14 cellular contexts compared by ENCODE assay signal in the genomic region with DNA sequence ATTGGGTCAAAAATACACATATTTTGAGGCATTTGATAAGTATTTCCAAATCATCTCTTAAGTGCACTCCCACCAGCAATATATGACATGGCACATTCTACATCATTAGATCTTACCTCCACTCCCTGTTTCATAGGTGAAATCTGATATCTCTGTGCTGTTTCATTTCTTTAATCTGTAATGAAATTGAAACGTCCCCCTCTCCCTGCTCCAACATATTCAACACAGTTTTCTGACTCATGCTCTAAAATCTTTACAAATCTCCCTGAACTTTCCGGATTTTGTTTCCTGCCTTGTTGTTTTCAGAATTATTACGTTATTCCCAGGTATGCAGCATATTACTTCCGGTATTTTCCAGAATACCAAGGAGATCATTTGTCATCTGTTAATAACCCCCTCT.
DNase-seq lines count a peak whose midpoint lies in the region; ATAC-seq, FAIRE-seq and TF ChIP-seq lines count a peak whose summit lies in the region.
"Had no signal": no experiment of that assay in that cellular context is flagged by ENCODE, and none has a peak within 500 bp of the region (broad histone marks: within the 10 kb centered on the region; RNA-seq: fewer than 3 reads in every experiment).

No MANE protein-coding gene starts in this region.

- no peak overlapping the region for H2BK15ac ChIP-seq in neuronal stem cell (ENCODE audit: low read length)

- H3K18ac ChIP-seq in neuronal stem cell (ENCODE audit: low read length), result no peak overlapping the region

- peak overlapping the region; percentile 27 for H3K4me2 ChIP-seq in PC-9
- H3K4me2 ChIP-seq in neuronal stem cell (ENCODE audit: insufficient read depth, low read length, poor library complexity, severe bottlenecking), result no peak overlapping the region
- H3K4me2 ChIP-seq: BLaER1 treated with 17β-estradiol and CSF1 and Interleukin-3, amounts not matched to agents 10 nM and 100 nM had no signal

- H2AFZ ChIP-seq in PC-9, result no peak overlapping the region
- H2AFZ ChIP-seq in neuronal stem cell (ENCODE audit: low read length), result no peak overlapping the region

- no peaks in the 10 kb centered on the region for H3K79me2 ChIP-seq in PC-9 (ENCODE audit: low read depth)

- H4K91ac ChIP-seq in neuronal stem cell (ENCODE audit: low read depth, low read length, poor library complexity), result no peak overlapping the region

- H3K23ac ChIP-seq in neuronal stem cell (ENCODE audit: low read depth, low read length, poor library complexity), result no peak overlapping the region

- H3K4me3 ChIP-seq in PC-9 (no peak overlapping the region), neuronal stem cell (ENCODE audit: low read length in 2 of 2) (no peak overlapping the region), left lung (no peak overlapping the region)
- H3K4me3 ChIP-seq: BLaER1 treated with 17β-estradiol and CSF1 and Interleukin-3, amounts not matched to agents 10 nM and 100 nM had no signal

- H3K36me3 Mint-ChIP-seq in effector memory CD8-positive, alpha-beta T cell (ENCODE audit: insufficient read depth), result no peaks in the 10 kb centered on the region

- ATAC-seq in effector memory CD8-positive, alpha-beta T cell (replicated peaks), result no peak
- no peak for ATAC-seq in left lung

- no peak overlapping the region for H3K4ac ChIP-seq in neuronal stem cell (ENCODE audit: low read length)

- peaks cover 56 to 63% of the 10 kb centered on the region in 2 donors for H3K27me3 Mint-ChIP-seq in effector memory CD8-positive, alpha-beta T cell

- no peak overlapping the region for H3K9ac ChIP-seq in neuronal stem cell (ENCODE audit: low read depth, low read length, poor library complexity)
- H3K9ac ChIP-seq: BLaER1 treated with 17β-estradiol and CSF1 and Interleukin-3, amounts not matched to agents 10 nM and 100 nM had no signal

- H3K79me1 ChIP-seq in neuronal stem cell (ENCODE audit: low read depth, low read length), result no peaks in the 10 kb centered on the region

- H2BK5ac ChIP-seq in neuronal stem cell (ENCODE audit: low read length), result no peak overlapping the region

- intact Hi-C loops in PC-9 (cut with micrococcal nuclease; ENCODE audit: unreplicated experiment) (loop anchor here (2.0 to 5.0 kb wide), 2 partner anchors 64 to 133 kb away; a partner anchor contains a TSS), left lung (cut with DNase I) (no loop called here)

- POLR2A ChIA-PET in PC-9 (lab: Charles Lee; ENCODE audit: unreplicated experiment), result no interaction called here

- H3K36me3 ChIP-seq in PC-9 (ENCODE audit: low read depth) (no peaks in the 10 kb centered on the region), neuronal stem cell (replicated peaks in 1 of 2; ENCODE audit: control insufficient read depth in 2 of 2, insufficient read depth in 2 of 2, low read length in 2 of 2) (no peaks in the 10 kb centered on the region), left lung (no peaks in the 10 kb centered on the region)
- H3K36me3 ChIP-seq: BLaER1 treated with 17β-estradiol and CSF1 and Interleukin-3, amounts not matched to agents 10 nM and 100 nM; transverse colon had no signal

- peak; percentile 60 for FAIRE-seq in D721Med (lab: Jason Lieb, UNC)

- H2AK5ac ChIP-seq in neuronal stem cell (ENCODE audit: low read depth, low read length), result no peak overlapping the region

- peak overlapping the region; percentile 73 for H3K4me3 Mint-ChIP-seq in effector memory CD8-positive, alpha-beta T cell

- H4K8ac ChIP-seq in neuronal stem cell (ENCODE audit: low read depth, low read length), result no peak overlapping the region

- no peak for TF ChIP-seq CTCF in D721Med (IDR thresholded peaks at IDR 0.05; ENCODE audit: insufficient read depth, missing control alignments)
- TF ChIP-seq CTCF in PC-9 (conservative IDR thresholded peaks at IDR 0.05), result no peak
- TF ChIP-seq CTCF in left lung (IDR thresholded peaks at IDR 0.05), result no peak

- no peaks in the 10 kb centered on the region for H3K9me2 ChIP-seq in PC-9 (ENCODE audit: insufficient read depth)

- H3K27me3 ChIP-seq in PC-9 (ENCODE audit: insufficient read depth, low read depth), result no peaks in the 10 kb centered on the region
- H3K27me3 ChIP-seq in neuronal stem cell (ENCODE audit: control insufficient read depth in 3 of 3, insufficient read depth in 3 of 3, low read depth in 1 of 3, low read length in 3 of 3), result peaks cover 0 to 41% (median 0%) of the 10 kb centered on the region in 3 experiments
- H3K27me3 ChIP-seq in left lung, result peaks cover 22 to 52% of the 10 kb centered on the region in 2 donors

- H3K4me1 ChIP-seq in PC-9 (replicated peaks; ENCODE audit: insufficient read depth) (peaks cover 39% of the 10 kb centered on the region), neuronal stem cell (ENCODE audit: control insufficient read depth in 2 of 2, insufficient read depth in 1 of 2, low read depth in 1 of 2, low read length in 2 of 2) (peaks cover 3 to 17% of the 10 kb centered on the region in 2 donors), left lung (peaks cover 6 to 18% of the 10 kb centered on the region in 2 donors)

- H3K14ac ChIP-seq in neuronal stem cell (ENCODE audit: low read length), result no peak overlapping the region

- peaks cover 20% of the 10 kb centered on the region for H3F3A ChIP-seq in PC-9 (ENCODE audit: insufficient read depth, low read depth)

- WGBS in neuronal stem cell (ENCODE audit: extremely low coverage in 2 of 2, insufficient read length in 2 of 2, insufficient replicate concordance in 1 of 2), 2 donors, result no CpG with 5 or more reads among the region's 4 CpGs

- CTCF ChIA-PET in PC-9 (lab: Charles Lee), result interaction anchor here (0.7 to 1.2 kb wide), 2 partner anchors 41 to 45 kb away, joined by 3 to 10 read pairs; no protein-coding TSS in a partner anchor

- no peak overlapping the region for H2BK12ac ChIP-seq in neuronal stem cell (ENCODE audit: low read length)

- H3K9me3 Mint-ChIP-seq in effector memory CD8-positive, alpha-beta T cell, result no peaks in the 10 kb centered on the region
- H3K9me3 Mint-ChIP-seq: T-helper 1 cell treated with Interleukin-12 subunit alpha and Interleukin-12 subunit beta and Interleukin-4 antibody, amounts not matched to agents 30 μg/mL and 1 μg/mL, for 36 hours had no signal

- BruUV-seq in PC-9 (replicated peaks; lab: Mats Ljungman, UMichigan), result no TSS peak

- no peaks in the 10 kb centered on the region; the same call in 1 of the 2 replicates for H3K9me3 ChIP-seq in PC-9 (ENCODE audit: insufficient read depth, low read depth)
- no peaks in the 10 kb centered on the region for H3K9me3 ChIP-seq in neuronal stem cell (replicated peaks in 1 of 2; ENCODE audit: control insufficient read depth in 2 of 2, insufficient read depth in 1 of 2, low read depth in 1 of 2, low read length in 2 of 2)
- no peaks in the 10 kb centered on the region for H3K9me3 ChIP-seq in left lung
- H3K9me3 ChIP-seq: transverse colon had no signal

- no peak overlapping the region for H3K27ac Mint-ChIP-seq in effector memory CD8-positive, alpha-beta T cell
- H3K27ac Mint-ChIP-seq: activated CD4-positive, alpha-beta T cell treated with anti-CD3 and anti-CD28 coated beads for 36 hours; T-helper 1 cell treated with Interleukin-12 subunit alpha and Interleukin-12 subunit beta and Interleukin-4 antibody, amounts not matched to agents 30 μg/mL and 1 μg/mL, for 36 hours had no signal

- peak overlapping the region; percentile 80 for H3K27ac ChIP-seq in PC-9
- peak overlapping the region; percentile 97 for H3K27ac ChIP-seq in neuronal stem cell (replicated peaks; ENCODE audit: low read length)
- H3K27ac ChIP-seq in left lung, result no peak overlapping the region
- H3K27ac ChIP-seq: BLaER1 treated with 17β-estradiol and CSF1 and Interleukin-3, amounts not matched to agents 10 nM and 100 nM; transverse colon had no signal

- no peaks in the 10 kb centered on the region for H4K20me1 ChIP-seq in PC-9 (ENCODE audit: insufficient read depth)
- H4K20me1 ChIP-seq: BLaER1 treated with 17β-estradiol and CSF1 and Interleukin-3, amounts not matched to agents 10 nM and 100 nM had no signal

- H3K4me1 Mint-ChIP-seq in effector memory CD8-positive, alpha-beta T cell (ENCODE audit: low read depth in 2 of 2), result peaks cover 12 to 19% of the 10 kb centered on the region in 2 donors

- DNase-seq in D721Med (ENCODE audit: insufficient read length, low spot score) (no peak), PC-9 (peak in 1 of 2 experiments; percentile 91), neuronal stem cell (ENCODE audit: low spot score) (no peak), iPS-NIHi11 (ENCODE audit: low spot score) (no peak), NCI-H1048 (lab: John Stamatoyannopoulos, UW) (no peak), left lung (no peak), SW 1271 (lab: John Stamatoyannopoulos, UW) (no peak)
- DNase-seq in effector memory CD8-positive, alpha-beta T cell, result no peak
- DNase-seq: activated T-cell treated with anti-CD3 and anti-CD28 coated beads, Interleukin-2, amount 50 U/mL, for 48 hours; NCI-H1105 treated with DMSO at 0.1 percent for 48 hours; transverse colon had no signal

- no peak overlapping the region for H2BK120ac ChIP-seq in neuronal stem cell (ENCODE audit: low read depth, low read length)

Comparison
In these comparisons a context has a peak if more than half of its experiments do, and no peak if none do; other contexts are left out.
1. H3K27ac ChIP-seq: peak in PC-9 (single experiment) and neuronal stem cell (single experiment); none in left lung (0 of 2).